Comparison of ENCODE assay signal across 22 cellular contexts in genomic region chr2:151757861-151758260, GRCh38. TPM values are rescaled to one million over a fixed set of nuclear protein-coding genes. Genes with fewer than 3 reads are reported as not detected.
DNase-seq lines count a peak whose midpoint lies in the region; FAIRE-seq and TF ChIP-seq lines count a peak whose summit lies in the region.
"Had no signal": no experiment of that assay in that cellular context is flagged by ENCODE, and none has a peak within 500 bp of the region (broad histone marks: within the 10 kb centered on the region; RNA-seq: fewer than 3 reads in every experiment).

No MANE protein-coding gene starts in this region.

- H3K36me3 Mint-ChIP-seq in activated naive CD4-positive, alpha-beta T cell treated with anti-CD3 and anti-CD28 coated beads for 36 hours (ENCODE audit: low read depth), result peaks cover 1% of the 10 kb centered on the region

- TF ChIP-seq POLR2A in endothelial cell of umbilical vein (IDR thresholded peaks at IDR 0.05; ENCODE audit: low read depth, low read length), result no peak

- BruUV-seq in endothelial cell of umbilical vein (replicated peaks; lab: Mats Ljungman, UMichigan), result no TSS peak

- H3K4me2 ChIP-seq in endothelial cell of umbilical vein (ENCODE audit: insufficient read depth, low read length), result no peak overlapping the region

- H3K4me3 Mint-ChIP-seq in activated naive CD4-positive, alpha-beta T cell treated with anti-CD3 and anti-CD28 coated beads for 36 hours, result no peak overlapping the region
- H3K4me3 Mint-ChIP-seq: activated CD4-positive, alpha-beta T cell treated with anti-CD3 and anti-CD28 coated beads, Interleukin-2, amount 10 ng/mL, durations not matched to agents 24 days and 14 days; memory B cell; naive thymus-derived CD8-positive, alpha-beta T cell had no signal

- POLR2A ChIA-PET in endothelial cell of umbilical vein (lab: Charles Lee), result no interaction called here

- CTCF ChIA-PET in endothelial cell of umbilical vein (lab: Charles Lee), result no interaction called here
- CTCF ChIA-PET in activated naive CD4-positive, alpha-beta T cell treated with anti-CD3 and anti-CD28 coated beads for 36 hours (lab: Charles Lee), result no interaction called here

- FAIRE-seq in endothelial cell of umbilical vein (lab: Jason Lieb, UNC), result no peak
- FAIRE-seq: kidney, TTC549 had no signal

- no peaks in the 10 kb centered on the region for H3K9me3 ChIP-seq in endothelial cell of umbilical vein (replicated peaks; ENCODE audit: control insufficient read depth, insufficient read depth, low read length)
- H3K9me3 ChIP-seq: Caco-2 had no signal

- no peaks in the 10 kb centered on the region for H4K20me1 ChIP-seq in endothelial cell of umbilical vein (replicated peaks; ENCODE audit: control insufficient read depth, extremely low read depth, insufficient read depth, low read length)

- H3K27ac Mint-ChIP-seq in activated naive CD4-positive, alpha-beta T cell treated with anti-CD3 and anti-CD28 coated beads for 36 hours, result no peak overlapping the region
- H3K27ac Mint-ChIP-seq: activated CD4-positive, alpha-beta T cell treated with anti-CD3 and anti-CD28 coated beads, Interleukin-2, amount 10 ng/mL, durations not matched to agents 24 days and 14 days; memory B cell; progenitor cell of endocrine pancreas had no signal

- no peak overlapping the region for H3K4me3 ChIP-seq in endothelial cell of umbilical vein (replicated peaks in 1 of 3; ENCODE audit: insufficient read depth in 1 of 3, low read depth in 1 of 3, low read length in 3 of 3)

- H3K9me3 Mint-ChIP-seq in activated naive CD4-positive, alpha-beta T cell treated with anti-CD3 and anti-CD28 coated beads for 36 hours, result no peaks in the 10 kb centered on the region
- H3K9me3 Mint-ChIP-seq: activated CD4-positive, alpha-beta T cell treated with anti-CD3 and anti-CD28 coated beads, Interleukin-2, amount 10 ng/mL, durations not matched to agents 24 days and 14 days had no signal

- H3K9me1 ChIP-seq in endothelial cell of umbilical vein (replicated peaks; ENCODE audit: control insufficient read depth, extremely low read depth, insufficient read depth, low read length), result no peaks in the 10 kb centered on the region

- dilution Hi-C loops in endothelial cell of umbilical vein (cut with MboI; ENCODE audit: extremely low pct_ligation_motif_present, low sequenced_read_pairs), result no loop called here

- no peaks in the 10 kb centered on the region for H3K79me2 ChIP-seq in endothelial cell of umbilical vein (ENCODE audit: control insufficient read depth, insufficient read depth, low read length)

- H3K27ac ChIP-seq in endothelial cell of umbilical vein (ENCODE audit: insufficient read depth, low read depth, low read length), result no peak overlapping the region
- H3K27ac ChIP-seq: RWPE1 had no signal

- no peak overlapping the region for H2AFZ ChIP-seq in endothelial cell of umbilical vein (ENCODE audit: low read depth, low read length)

- no peaks in the 10 kb centered on the region for H3K27me3 Mint-ChIP-seq in activated naive CD4-positive, alpha-beta T cell treated with anti-CD3 and anti-CD28 coated beads for 36 hours (ENCODE audit: low read depth)
- H3K27me3 Mint-ChIP-seq: activated CD4-positive, alpha-beta T cell treated with anti-CD3 and anti-CD28 coated beads, Interleukin-2, amount 10 ng/mL, durations not matched to agents 24 days and 14 days; memory B cell; naive thymus-derived CD8-positive, alpha-beta T cell; progenitor cell of endocrine pancreas had no signal

- peak; percentile 60 for DNase-seq in D341Med (ENCODE audit: low spot score)
- peak; percentile 82 for DNase-seq in NCI-H1092 treated with DMSO at 0.1 percent for 48 hours (lab: John Stamatoyannopoulos, UW)
- peak; percentile 71 for DNase-seq in NCI-H524 treated with DMSO at 0.1 percent for 48 hours (lab: John Stamatoyannopoulos, UW)
- peak; percentile 65 for DNase-seq in endothelial cell of umbilical vein (ENCODE audit: low read depth, low spot score)
- no peak for DNase-seq in NK-92 (lab: John Stamatoyannopoulos, UW; ENCODE audit: unreplicated experiment)
- DNase-seq in cardiac septum (ENCODE audit: low spot score), result no peak
- DNase-seq in iPS-NIHi11 (ENCODE audit: low spot score), result no peak
- DNase-seq in activated naive CD4-positive, alpha-beta T cell treated with anti-CD3 and anti-CD28 coated beads for 36 hours, result no peak
- DNase-seq: activated CD4-positive, alpha-beta T cell treated with anti-CD3 and anti-CD28 coated beads, Interleukin-2, amount 10 ng/mL, durations not matched to agents 24 days and 14 days; activated CD8-positive, alpha-beta memory T cell treated with anti-CD3 and anti-CD28 coated beads, Interleukin-2, amount 50 U/mL, for 48 hours; activated gamma-delta T cell; anterior cingulate cortex; Caco-2; hypothalamus; kidney; naive thymus-derived CD8-positive, alpha-beta T cell; stimulated activated CD8-positive, alpha-beta memory T cell treated with anti-CD3 and anti-CD28 coated beads, Interleukin-4, amount 100 ng/mL, for 48 hours; SW 1271 had no signal

- no peaks in the 10 kb centered on the region for H3K4me1 ChIP-seq in endothelial cell of umbilical vein (ENCODE audit: control insufficient read depth, extremely low read depth, insufficient read depth, low read length)

- no peak for TF ChIP-seq CTCF in endothelial cell of umbilical vein (IDR thresholded peaks at IDR 0.05; ENCODE audit: extremely low read depth in 1 of 2, insufficient read depth in 1 of 2, low read depth in 1 of 2, low read length in 2 of 2)

- no peaks in the 10 kb centered on the region for H3K4me1 Mint-ChIP-seq in activated naive CD4-positive, alpha-beta T cell treated with anti-CD3 and anti-CD28 coated beads for 36 hours (ENCODE audit: low read depth)
- H3K4me1 Mint-ChIP-seq: activated CD4-positive, alpha-beta T cell treated with anti-CD3 and anti-CD28 coated beads, Interleukin-2, amount 10 ng/mL, durations not matched to agents 24 days and 14 days had no signal

- H3K36me3 ChIP-seq in endothelial cell of umbilical vein (ENCODE audit: control insufficient read depth in 2 of 2, extremely low read depth in 1 of 2, insufficient read depth in 2 of 2, low read length in 2 of 2), result no peaks in the 10 kb centered on the region

- intact Hi-C loops in endothelial cell of umbilical vein (cut with micrococcal nuclease) (no loop called here), cardiac septum (cut with DNase I) (no loop called here)
- intact Hi-C loops in activated naive CD4-positive, alpha-beta T cell treated with anti-CD3 and anti-CD28 coated beads for 36 hours (cut with micrococcal nuclease), result no loop called here

- H3K27me3 ChIP-seq in endothelial cell of umbilical vein (ENCODE audit: control insufficient read depth in 2 of 2, insufficient read depth in 2 of 2, low read length in 2 of 2), result no peaks in the 10 kb centered on the region

- no peak overlapping the region for H3K9ac ChIP-seq in endothelial cell of umbilical vein (replicated peaks; ENCODE audit: extremely low read depth, insufficient read depth, low read length)

TF ChIP-seq in endothelial cell of umbilical vein, 7 proteins besides CTCF, POLR2A, EP300 and RAD21:
- TF ChIP-seq MAX (IDR thresholded peaks at IDR 0.05; ENCODE audit: insufficient read depth, insufficient read length) (no peak), JUN (IDR thresholded peaks at IDR 0.05; ENCODE audit: borderline replicate concordance, insufficient read depth, insufficient read length, low read depth) (no peak), GATA2 (IDR thresholded peaks at IDR 0.05; ENCODE audit: insufficient read depth, insufficient read length, low read depth, low read length) (no peak), POLR2AphosphoS5 (IDR thresholded peaks at IDR 0.05; ENCODE audit: insufficient read depth, low read depth, low read length) (no peak), EZH2 (IDR thresholded peaks at IDR 0.05; ENCODE audit: borderline replicate concordance, low read depth, low read length, severe bottlenecking) (no peak)

RNA-seq across cellular contexts. Expression of gene NEB, which starts 23.6 kb away (rescaled TPM):
- 1.8 and 3.6 TPM in 2 replicates for total RNA-seq in endothelial cell of umbilical vein
- 0.84 and 0.94 TPM in 2 replicates for polyA plus RNA-seq in endothelial cell of umbilical vein
- polyA plus RNA-seq in endothelial cell of umbilical vein (2011; cell fraction: cytosol; rRNA removed), result 0.90 TPM in 2 replicates
- polyA plus RNA-seq in endothelial cell of umbilical vein (2011; cell fraction: nucleus; rRNA removed), result 5.4 and 5.6 TPM in 2 replicates
- 1.6 and 2.3 TPM in 2 replicates for polyA plus RNA-seq in endothelial cell of umbilical vein (2012)
- 2.5 and 3.0 TPM in 2 replicates for polyA minus RNA-seq in endothelial cell of umbilical vein
- not detected for polyA minus RNA-seq in endothelial cell of umbilical vein (2011; cell fraction: cytosol; rRNA and poly(A)+ RNA removed)
- 7.2 and 7.5 TPM in 2 replicates for polyA minus RNA-seq in endothelial cell of umbilical vein (2011; cell fraction: nucleus; rRNA and poly(A)+ RNA removed)
- 10.9 TPM for total RNA-seq in cardiac septum
- total RNA-seq in activated naive CD4-positive, alpha-beta T cell treated with anti-CD3 and anti-CD28 coated beads for 36 hours, result under 1 TPM; 0.14 to 0.22 TPM

Comparison
In these comparisons a context has a peak if more than half of its experiments do, and no peak if none do; other contexts are left out.
1. DNase-seq: peak in D341Med (single experiment), NCI-H1092 treated with DMSO at 0.1 percent for 48 hours (single experiment), NCI-H524 treated with DMSO at 0.1 percent for 48 hours (single experiment) and endothelial cell of umbilical vein (single experiment); none in NK-92 (single experiment), cardiac septum (single experiment), iPS-NIHi11 (single experiment) and activated naive CD4-positive, alpha-beta T cell treated with anti-CD3 and anti-CD28 coated beads for 36 hours (single experiment).